15 cellular contexts compared by ENCODE assay signal in genomic region chr7:40470817-40471216, GRCh38.
"Had no signal": no experiment of that assay in that cellular context is flagged by ENCODE, and none has a peak within 500 bp of the region (broad histone marks: within the 10 kb centered on the region; RNA-seq: fewer than 3 reads in every experiment).

No MANE protein-coding gene starts in this region.

- H3K36me3 ChIP-seq: adrenal gland, esophagus muscularis mucosa, heart right ventricle had no signal

- ATAC-seq: right cardiac atrium had no signal

- H3K27ac ChIP-seq: adrenal gland, dorsolateral prefrontal cortex, heart right ventricle had no signal

- H3K4me3 ChIP-seq: adrenal gland, dorsolateral prefrontal cortex, esophagus muscularis mucosa, heart right ventricle had no signal

- H3K9me3 ChIP-seq: adrenal gland, esophagus muscularis mucosa, heart right ventricle had no signal

- H3K4me1 ChIP-seq: adrenal gland, heart right ventricle had no signal

- DNase-seq: activated CD4-positive, alpha-beta T cell treated with anti-CD3 and anti-CD28 coated beads, Interleukin-2, amount 50 U/mL, for 1 hour; activated naive CD4-positive, alpha-beta T cell treated with anti-CD3 and anti-CD28 coated beads, Interleukin-2, amount 10 ng/mL, durations not matched to agents 7 days and 5 days; activated T-cell treated with anti-CD3 and anti-CD28 coated beads for 4 hours; adrenal gland; cerebellar nuclear complex; dorsolateral prefrontal cortex; heart right ventricle; midbrain; naive B cell; right cardiac atrium; stimulated activated CD4-positive, alpha-beta T cell treated with anti-CD3 and anti-CD28 coated beads, Interleukin-2, amount 100 ng/mL, for 24 hours; stimulated activated naive CD4-positive, alpha-beta T cell; substantia nigra; T-helper 2 cell had no signal

- H3K27me3 ChIP-seq: adrenal gland, dorsolateral prefrontal cortex, esophagus muscularis mucosa, heart right ventricle had no signal
